12 cellular contexts compared by ENCODE assay signal in genomic region chr11:3588776-3589175, GRCh38. TPM values are rescaled to one million over a fixed set of nuclear protein-coding genes. Genes with fewer than 3 reads are reported as not detected.
"Had no signal": no experiment of that assay in that cellular context is flagged by ENCODE, and none has a peak within 500 bp of the region (broad histone marks: within the 10 kb centered on the region; RNA-seq: fewer than 3 reads in every experiment).

No MANE protein-coding gene starts in this region.

RNA-seq across cellular contexts. Expression of gene ART5, which starts 53.0 kb away (rescaled TPM):
- total RNA-seq: dermis blood vessel endothelial cell, esophagus mucosa, lung microvascular endothelial cell, mesenteric fat pad, mucosa of descending colon had no signal
- polyA plus RNA-seq: keratinocyte had no signal

RNA-seq across cellular contexts. Expression of gene ART1, which starts 56.2 kb away (rescaled TPM):
- total RNA-seq: dermis blood vessel endothelial cell, esophagus mucosa, esophagus squamous epithelium, glomerular endothelial cell, kidney epithelial cell, left cardiac atrium, lower leg skin, lung microvascular endothelial cell, mesenteric fat pad, mesothelial cell of epicardium had no signal
- polyA plus RNA-seq: keratinocyte had no signal
